ENCODE assay signal across 1 cellular context in the genomic region with DNA sequence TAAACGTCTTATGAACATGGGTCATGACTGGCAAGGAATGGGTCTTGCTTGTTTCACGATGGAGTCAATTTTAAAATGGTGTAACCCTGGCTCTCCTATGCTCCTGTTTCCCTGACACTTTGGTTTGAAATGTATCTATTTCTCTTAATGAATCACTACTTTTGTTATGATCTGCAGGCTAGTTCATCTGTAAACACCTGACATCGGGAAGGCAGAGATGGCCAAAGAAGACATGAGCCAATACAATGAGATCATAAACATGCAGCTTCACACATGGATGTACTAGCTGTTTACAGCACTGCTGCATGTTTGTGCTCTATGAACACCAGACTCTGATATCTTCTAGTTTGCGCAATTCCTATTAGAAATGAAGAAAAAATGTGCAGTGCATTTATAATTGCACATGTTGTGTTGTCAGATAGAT.
TF ChIP-seq lines count a peak whose summit lies in the region.

No MANE protein-coding gene starts in this region.

TF ChIP-seq in K562, 482 proteins besides CTCF, POLR2A, EP300 and RAD21 (continued from another document and continues in another):
- TF ChIP-seq, protein P1, sequence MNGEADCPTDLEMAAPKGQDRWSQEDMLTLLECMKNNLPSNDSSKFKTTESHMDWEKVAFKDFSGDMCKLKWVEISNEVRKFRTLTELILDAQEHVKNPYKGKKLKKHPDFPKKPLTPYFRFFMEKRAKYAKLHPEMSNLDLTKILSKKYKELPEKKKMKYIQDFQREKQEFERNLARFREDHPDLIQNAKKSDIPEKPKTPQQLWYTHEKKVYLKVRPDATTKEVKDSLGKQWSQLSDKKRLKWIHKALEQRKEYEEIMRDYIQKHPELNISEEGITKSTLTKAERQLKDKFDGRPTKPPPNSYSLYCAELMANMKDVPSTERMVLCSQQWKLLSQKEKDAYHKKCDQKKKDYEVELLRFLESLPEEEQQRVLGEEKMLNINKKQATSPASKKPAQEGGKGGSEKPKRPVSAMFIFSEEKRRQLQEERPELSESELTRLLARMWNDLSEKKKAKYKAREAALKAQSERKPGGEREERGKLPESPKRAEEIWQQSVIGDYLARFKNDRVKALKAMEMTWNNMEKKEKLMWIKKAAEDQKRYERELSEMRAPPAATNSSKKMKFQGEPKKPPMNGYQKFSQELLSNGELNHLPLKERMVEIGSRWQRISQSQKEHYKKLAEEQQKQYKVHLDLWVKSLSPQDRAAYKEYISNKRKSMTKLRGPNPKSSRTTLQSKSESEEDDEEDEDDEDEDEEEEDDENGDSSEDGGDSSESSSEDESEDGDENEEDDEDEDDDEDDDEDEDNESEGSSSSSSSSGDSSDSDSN (IDR thresholded peaks at IDR 0.05; ENCODE audit: borderline replicate concordance in 1 of 2, low read depth in 2 of 2, low read length in 2 of 2) = no peak
- no peak for TF ChIP-seq CHD2 (IDR thresholded peaks at IDR 0.05; ENCODE audit: low read depth, low read length)
- no peak for TF ChIP-seq NR4A1 (CRISPR knock-in tag; IDR thresholded peaks at IDR 0.05)
- peak; percentile 94 for TF ChIP-seq NR4A1 (tag; IDR thresholded peaks at IDR 0.05)
- TF ChIP-seq, protein P2, sequence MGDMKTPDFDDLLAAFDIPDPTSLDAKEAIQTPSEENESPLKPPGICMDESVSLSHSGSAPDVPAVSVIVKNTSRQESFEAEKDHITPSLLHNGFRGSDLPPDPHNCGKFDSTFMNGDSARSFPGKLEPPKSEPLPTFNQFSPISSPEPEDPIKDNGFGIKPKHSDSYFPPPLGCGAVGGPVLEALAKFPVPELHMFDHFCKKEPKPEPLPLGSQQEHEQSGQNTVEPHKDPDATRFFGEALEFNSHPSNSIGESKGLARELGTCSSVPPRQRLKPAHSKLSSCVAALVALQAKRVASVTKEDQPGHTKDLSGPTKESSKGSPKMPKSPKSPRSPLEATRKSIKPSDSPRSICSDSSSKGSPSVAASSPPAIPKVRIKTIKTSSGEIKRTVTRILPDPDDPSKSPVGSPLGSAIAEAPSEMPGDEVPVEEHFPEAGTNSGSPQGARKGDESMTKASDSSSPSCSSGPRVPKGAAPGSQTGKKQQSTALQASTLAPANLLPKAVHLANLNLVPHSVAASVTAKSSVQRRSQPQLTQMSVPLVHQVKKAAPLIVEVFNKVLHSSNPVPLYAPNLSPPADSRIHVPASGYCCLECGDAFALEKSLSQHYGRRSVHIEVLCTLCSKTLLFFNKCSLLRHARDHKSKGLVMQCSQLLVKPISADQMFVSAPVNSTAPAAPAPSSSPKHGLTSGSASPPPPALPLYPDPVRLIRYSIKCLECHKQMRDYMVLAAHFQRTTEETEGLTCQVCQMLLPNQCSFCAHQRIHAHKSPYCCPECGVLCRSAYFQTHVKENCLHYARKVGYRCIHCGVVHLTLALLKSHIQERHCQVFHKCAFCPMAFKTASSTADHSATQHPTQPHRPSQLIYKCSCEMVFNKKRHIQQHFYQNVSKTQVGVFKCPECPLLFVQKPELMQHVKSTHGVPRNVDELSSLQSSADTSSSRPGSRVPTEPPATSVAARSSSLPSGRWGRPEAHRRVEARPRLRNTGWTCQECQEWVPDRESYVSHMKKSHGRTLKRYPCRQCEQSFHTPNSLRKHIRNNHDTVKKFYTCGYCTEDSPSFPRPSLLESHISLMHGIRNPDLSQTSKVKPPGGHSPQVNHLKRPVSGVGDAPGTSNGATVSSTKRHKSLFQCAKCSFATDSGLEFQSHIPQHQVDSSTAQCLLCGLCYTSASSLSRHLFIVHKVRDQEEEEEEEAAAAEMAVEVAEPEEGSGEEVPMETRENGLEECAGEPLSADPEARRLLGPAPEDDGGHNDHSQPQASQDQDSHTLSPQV (IDR thresholded peaks at IDR 0.05) = peak; percentile 96
- no peak for TF ChIP-seq ZFP36 (IDR thresholded peaks at IDR 0.05; ENCODE audit: low read depth, low read length, partially characterized antibody)
- TF ChIP-seq ETS2 (tag; IDR thresholded peaks at IDR 0.05; ENCODE audit: borderline replicate concordance, poor library complexity, severe bottlenecking) = no peak
- TF ChIP-seq TFAM (CRISPR knock-in tag; conservative IDR thresholded peaks at IDR 0.05) = no peak
- TF ChIP-seq KAT2B (IDR thresholded peaks at IDR 0.05; ENCODE audit: low read depth, low read length) = no peak
- no peak for TF ChIP-seq ZNF507 (tag; conservative IDR thresholded peaks at IDR 0.05)
- TF ChIP-seq NR2C1 (IDR thresholded peaks at IDR 0.05) = no peak
- peak; percentile 51 for TF ChIP-seq NR2C1 (tag; IDR thresholded peaks at IDR 0.05)
- TF ChIP-seq, protein P3, sequence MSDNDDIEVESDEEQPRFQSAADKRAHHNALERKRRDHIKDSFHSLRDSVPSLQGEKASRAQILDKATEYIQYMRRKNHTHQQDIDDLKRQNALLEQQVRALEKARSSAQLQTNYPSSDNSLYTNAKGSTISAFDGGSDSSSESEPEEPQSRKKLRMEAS (CRISPR knock-in tag; IDR thresholded peaks at IDR 0.05) = no peak
- TF ChIP-seq TOE1 (IDR thresholded peaks at IDR 0.05; ENCODE audit: borderline replicate concordance) = no peak
- TF ChIP-seq TOE1 (CRISPR knock-in tag; IDR thresholded peaks at IDR 0.05; ENCODE audit: borderline replicate concordance, low read depth) = no peak
- TF ChIP-seq, protein P4, sequence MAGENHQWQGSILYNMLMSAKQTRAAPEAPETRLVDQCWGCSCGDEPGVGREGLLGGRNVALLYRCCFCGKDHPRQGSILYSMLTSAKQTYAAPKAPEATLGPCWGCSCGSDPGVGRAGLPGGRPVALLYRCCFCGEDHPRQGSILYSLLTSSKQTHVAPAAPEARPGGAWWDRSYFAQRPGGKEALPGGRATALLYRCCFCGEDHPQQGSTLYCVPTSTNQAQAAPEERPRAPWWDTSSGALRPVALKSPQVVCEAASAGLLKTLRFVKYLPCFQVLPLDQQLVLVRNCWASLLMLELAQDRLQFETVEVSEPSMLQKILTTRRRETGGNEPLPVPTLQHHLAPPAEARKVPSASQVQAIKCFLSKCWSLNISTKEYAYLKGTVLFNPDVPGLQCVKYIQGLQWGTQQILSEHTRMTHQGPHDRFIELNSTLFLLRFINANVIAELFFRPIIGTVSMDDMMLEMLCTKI (IDR thresholded peaks at IDR 0.05; ENCODE audit: partially characterized antibody) = no peak
- no peak for TF ChIP-seq DACH1 (IDR thresholded peaks at IDR 0.05; ENCODE audit: partially characterized antibody)
- TF ChIP-seq BRF1 (IDR thresholded peaks at IDR 0.05; ENCODE audit: borderline replicate concordance, extremely low read depth, insufficient read length) = no peak
- TF ChIP-seq, protein P5, sequence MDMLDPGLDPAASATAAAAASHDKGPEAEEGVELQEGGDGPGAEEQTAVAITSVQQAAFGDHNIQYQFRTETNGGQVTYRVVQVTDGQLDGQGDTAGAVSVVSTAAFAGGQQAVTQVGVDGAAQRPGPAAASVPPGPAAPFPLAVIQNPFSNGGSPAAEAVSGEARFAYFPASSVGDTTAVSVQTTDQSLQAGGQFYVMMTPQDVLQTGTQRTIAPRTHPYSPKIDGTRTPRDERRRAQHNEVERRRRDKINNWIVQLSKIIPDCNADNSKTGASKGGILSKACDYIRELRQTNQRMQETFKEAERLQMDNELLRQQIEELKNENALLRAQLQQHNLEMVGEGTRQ (CRISPR knock-in tag; IDR thresholded peaks at IDR 0.05) = no peak
- no peak for TF ChIP-seq KDM1A (IDR thresholded peaks at IDR 0.05)
- TF ChIP-seq HNRNPLL (IDR thresholded peaks at IDR 0.05; ENCODE audit: low read depth, low read length, poor library complexity, severe bottlenecking) = no peak
- TF ChIP-seq, protein P6, sequence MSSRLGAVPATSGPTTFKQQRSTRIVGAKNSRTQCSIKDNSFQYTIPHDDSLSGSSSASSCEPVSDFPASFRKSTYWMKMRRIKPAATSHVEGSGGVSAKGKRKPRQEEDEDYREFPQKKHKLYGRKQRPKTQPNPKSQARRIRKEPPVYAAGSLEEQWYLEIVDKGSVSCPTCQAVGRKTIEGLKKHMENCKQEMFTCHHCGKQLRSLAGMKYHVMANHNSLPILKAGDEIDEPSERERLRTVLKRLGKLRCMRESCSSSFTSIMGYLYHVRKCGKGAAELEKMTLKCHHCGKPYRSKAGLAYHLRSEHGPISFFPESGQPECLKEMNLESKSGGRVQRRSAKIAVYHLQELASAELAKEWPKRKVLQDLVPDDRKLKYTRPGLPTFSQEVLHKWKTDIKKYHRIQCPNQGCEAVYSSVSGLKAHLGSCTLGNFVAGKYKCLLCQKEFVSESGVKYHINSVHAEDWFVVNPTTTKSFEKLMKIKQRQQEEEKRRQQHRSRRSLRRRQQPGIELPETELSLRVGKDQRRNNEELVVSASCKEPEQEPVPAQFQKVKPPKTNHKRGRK (tag; IDR thresholded peaks at IDR 0.05) = no peak
- no peak for TF ChIP-seq CBFB (CRISPR knock-in tag; IDR thresholded peaks at IDR 0.05)
- no peak for TF ChIP-seq YBX1 (IDR thresholded peaks at IDR 0.05)
- TF ChIP-seq ZNF41 (CRISPR knock-in tag; conservative IDR thresholded peaks at IDR 0.05) = no peak
- TF ChIP-seq GATAD2A (IDR thresholded peaks at IDR 0.05) = no peak
- TF ChIP-seq CBX8 (IDR thresholded peaks at IDR 0.05; ENCODE audit: borderline replicate concordance, extremely low read depth, low read depth, low read length, poor library complexity, severe bottlenecking) = no peak
- TF ChIP-seq, protein P7, sequence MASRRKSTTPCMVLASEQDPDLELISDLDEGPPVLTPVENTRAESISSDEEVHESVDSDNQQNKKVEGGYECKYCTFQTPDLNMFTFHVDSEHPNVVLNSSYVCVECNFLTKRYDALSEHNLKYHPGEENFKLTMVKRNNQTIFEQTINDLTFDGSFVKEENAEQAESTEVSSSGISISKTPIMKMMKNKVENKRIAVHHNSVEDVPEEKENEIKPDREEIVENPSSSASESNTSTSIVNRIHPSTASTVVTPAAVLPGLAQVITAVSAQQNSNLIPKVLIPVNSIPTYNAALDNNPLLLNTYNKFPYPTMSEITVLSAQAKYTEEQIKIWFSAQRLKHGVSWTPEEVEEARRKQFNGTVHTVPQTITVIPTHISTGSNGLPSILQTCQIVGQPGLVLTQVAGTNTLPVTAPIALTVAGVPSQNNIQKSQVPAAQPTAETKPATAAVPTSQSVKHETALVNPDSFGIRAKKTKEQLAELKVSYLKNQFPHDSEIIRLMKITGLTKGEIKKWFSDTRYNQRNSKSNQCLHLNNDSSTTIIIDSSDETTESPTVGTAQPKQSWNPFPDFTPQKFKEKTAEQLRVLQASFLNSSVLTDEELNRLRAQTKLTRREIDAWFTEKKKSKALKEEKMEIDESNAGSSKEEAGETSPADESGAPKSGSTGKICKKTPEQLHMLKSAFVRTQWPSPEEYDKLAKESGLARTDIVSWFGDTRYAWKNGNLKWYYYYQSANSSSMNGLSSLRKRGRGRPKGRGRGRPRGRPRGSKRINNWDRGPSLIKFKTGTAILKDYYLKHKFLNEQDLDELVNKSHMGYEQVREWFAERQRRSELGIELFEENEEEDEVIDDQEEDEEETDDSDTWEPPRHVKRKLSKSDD (conservative IDR thresholded peaks at IDR 0.05; ENCODE audit: low read length) = no peak
- TF ChIP-seq SMAD4 (CRISPR knock-in tag; conservative IDR thresholded peaks at IDR 0.05) = peak; percentile 71
- no peak for TF ChIP-seq SMARCB1 (IDR thresholded peaks at IDR 0.05; ENCODE audit: insufficient read length, low read depth)
- TF ChIP-seq SIRT6 (IDR thresholded peaks at IDR 0.05; ENCODE audit: low read depth, low read length) = no peak
- no peak for TF ChIP-seq ZNF551 (CRISPR knock-in tag; IDR thresholded peaks at IDR 0.05)
- TF ChIP-seq NFIC (IDR thresholded peaks at IDR 0.05) = no peak
- no peak for TF ChIP-seq PHB2 (IDR thresholded peaks at IDR 0.05; ENCODE audit: low read depth)
- TF ChIP-seq HDGF (IDR thresholded peaks at IDR 0.05) = no peak
- no peak for TF ChIP-seq SRSF7 (optimal IDR thresholded peaks at IDR 0.05; ENCODE audit: low read depth, low read length)
- no peak for TF ChIP-seq ZBTB1 (CRISPR knock-in tag; IDR thresholded peaks at IDR 0.05; ENCODE audit: borderline replicate concordance, low read depth)
- 0 out of 2 replicates have a peak, but pooled peaks have one; percentile 67 for TF ChIP-seq HSF4 (CRISPR knock-in tag; IDR thresholded peaks at IDR 0.05; ENCODE audit: borderline replicate concordance)
- TF ChIP-seq, protein P8, sequence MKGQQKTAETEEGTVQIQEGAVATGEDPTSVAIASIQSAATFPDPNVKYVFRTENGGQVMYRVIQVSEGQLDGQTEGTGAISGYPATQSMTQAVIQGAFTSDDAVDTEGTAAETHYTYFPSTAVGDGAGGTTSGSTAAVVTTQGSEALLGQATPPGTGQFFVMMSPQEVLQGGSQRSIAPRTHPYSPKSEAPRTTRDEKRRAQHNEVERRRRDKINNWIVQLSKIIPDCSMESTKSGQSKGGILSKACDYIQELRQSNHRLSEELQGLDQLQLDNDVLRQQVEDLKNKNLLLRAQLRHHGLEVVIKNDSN (CRISPR knock-in tag; IDR thresholded peaks at IDR 0.05) = no peak
- TF ChIP-seq FIP1L1 (IDR thresholded peaks at IDR 0.05; ENCODE audit: low read depth, low read length, poor library complexity, severe bottlenecking) = no peak
- no peak for TF ChIP-seq SNRNP70 (optimal IDR thresholded peaks at IDR 0.05; ENCODE audit: low read depth, low read length)
- peak; percentile 73; the same call in 1 of the 2 replicates for TF ChIP-seq KLF6 (CRISPR knock-in tag; IDR thresholded peaks at IDR 0.05; ENCODE audit: borderline replicate concordance)
- no peak for TF ChIP-seq HDAC6 (IDR thresholded peaks at IDR 0.05; ENCODE audit: low read depth, low read length)
- TF ChIP-seq, protein P9, sequence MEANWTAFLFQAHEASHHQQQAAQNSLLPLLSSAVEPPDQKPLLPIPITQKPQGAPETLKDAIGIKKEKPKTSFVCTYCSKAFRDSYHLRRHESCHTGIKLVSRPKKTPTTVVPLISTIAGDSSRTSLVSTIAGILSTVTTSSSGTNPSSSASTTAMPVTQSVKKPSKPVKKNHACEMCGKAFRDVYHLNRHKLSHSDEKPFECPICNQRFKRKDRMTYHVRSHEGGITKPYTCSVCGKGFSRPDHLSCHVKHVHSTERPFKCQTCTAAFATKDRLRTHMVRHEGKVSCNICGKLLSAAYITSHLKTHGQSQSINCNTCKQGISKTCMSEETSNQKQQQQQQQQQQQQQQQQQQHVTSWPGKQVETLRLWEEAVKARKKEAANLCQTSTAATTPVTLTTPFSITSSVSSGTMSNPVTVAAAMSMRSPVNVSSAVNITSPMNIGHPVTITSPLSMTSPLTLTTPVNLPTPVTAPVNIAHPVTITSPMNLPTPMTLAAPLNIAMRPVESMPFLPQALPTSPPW (CRISPR knock-in tag; IDR thresholded peaks at IDR 0.05) = peak; percentile 26; the same call in 1 of the 2 replicates
- TF ChIP-seq TAF1 (IDR thresholded peaks at IDR 0.05; ENCODE audit: control insufficient read depth, extremely low read depth, insufficient read depth, low read length, severe bottlenecking) = no peak
- TF ChIP-seq, protein P10, sequence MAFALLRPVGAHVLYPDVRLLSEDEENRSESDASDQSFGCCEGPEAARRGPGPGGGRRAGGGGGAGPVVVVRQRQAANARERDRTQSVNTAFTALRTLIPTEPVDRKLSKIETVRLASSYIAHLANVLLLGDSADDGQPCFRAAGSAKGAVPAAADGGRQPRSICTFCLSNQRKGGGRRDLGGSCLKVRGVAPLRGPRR (CRISPR knock-in tag; IDR thresholded peaks at IDR 0.05) = 0 out of 2 replicates have a peak, but pooled peaks have one; percentile 66
- 0 out of 2 replicates have a peak, but pooled peaks have one; percentile 21 for TF ChIP-seq SMAD3 (CRISPR knock-in tag; conservative IDR thresholded peaks at IDR 0.05)
